30 cellular contexts compared by ENCODE assay signal in genomic region chr20:44724423-44725091, GRCh38. TPM values are rescaled to one million over a fixed set of nuclear protein-coding genes. Genes with fewer than 3 reads are reported as not detected.
"Had no signal": no experiment of that assay in that cellular context is flagged by ENCODE, and none has a peak within 500 bp of the region (broad histone marks: within the 10 kb centered on the region; RNA-seq: fewer than 3 reads in every experiment).

No MANE protein-coding gene starts in this region.

- H3K9me3 Mint-ChIP-seq: activated T-cell treated with anti-CD3 and anti-CD28 coated beads, Interleukin-2, amount 50 U/mL, for 72 hours; nephron; T-cell; T-helper 2 cell treated with Interferon-gamma antibody and Interleukin-4, amounts not matched to agents 5 μg/mL and 100 μg/mL, for 36 hours had no signal

- H3K27ac Mint-ChIP-seq: activated naive CD8-positive, alpha-beta T cell; activated T-cell treated with anti-CD3 and anti-CD28 coated beads, Interleukin-2, amount 50 U/mL, for 72 hours; nephron; progenitor cell of endocrine pancreas; T-cell; T-helper 2 cell treated with Interferon-gamma antibody and Interleukin-4, amounts not matched to agents 5 μg/mL and 100 μg/mL, for 36 hours had no signal

- H3K27me3 ChIP-seq: neutrophil, testis, uterus had no signal

- DNase-seq: activated CD4-positive, alpha-beta T cell treated with anti-CD3 and anti-CD28 coated beads for 4 hours; activated CD4-positive, alpha-beta T cell treated with anti-CD3 and anti-CD28 coated beads, Interleukin-2, amount 50 U/mL, for 4 hours; activated naive CD4-positive, alpha-beta T cell; activated T-cell treated with anti-CD3 and anti-CD28 coated beads for 4 hours; activated T-cell treated with anti-CD3 and anti-CD28 coated beads, Interleukin-2, amount 50 U/mL, for 72 hours; anterior cingulate cortex; effector memory CD4-positive, alpha-beta T cell; head of caudate nucleus; hypothalamus; left ventricle myocardium superior; mammary epithelial cell; stimulated activated CD4-positive, alpha-beta T cell treated with anti-CD3 and anti-CD28 coated beads, Interleukin-12 subunit alpha, Interleukin-12 subunit beta, amount 100 ng/mL, for 4 hours; stimulated activated CD4-positive, alpha-beta T cell treated with anti-CD3 and anti-CD28 coated beads, Interleukin-4, amount 100 ng/mL, for 1 hour; stimulated activated naive CD8-positive, alpha-beta T cell treated with anti-CD3 and anti-CD28 coated beads, Interleukin-15, Interleukin-2, amounts not matched to agents 100 U/mL and 50 U/mL, for 24 hours; T-cell; testis; trophoblast cell; uterus had no signal

- H3K4me3 ChIP-seq: skin epidermis, uterus had no signal

- H3K36me3 Mint-ChIP-seq: activated naive CD8-positive, alpha-beta T cell; T-cell had no signal

- H3K9me3 ChIP-seq: neutrophil, testis, uterus had no signal

- H3K27ac ChIP-seq: neutrophil, testis, uterus had no signal

- FAIRE-seq: bronchial epithelial cell, colon, islet of Langerhans had no signal

- H3K4me1 Mint-ChIP-seq: T-cell had no signal

- H3K4me3 Mint-ChIP-seq: activated naive CD8-positive, alpha-beta T cell; activated T-cell treated with anti-CD3 and anti-CD28 coated beads, Interleukin-2, amount 50 U/mL, for 72 hours; nephron; T-cell; T-helper 2 cell treated with Interferon-gamma antibody and Interleukin-4, amounts not matched to agents 5 μg/mL and 100 μg/mL, for 36 hours had no signal

- H3K36me3 ChIP-seq: neutrophil, uterus had no signal

- ATAC-seq: activated T-cell treated with anti-CD3 and anti-CD28 coated beads, Interleukin-2, amount 50 U/mL, for 72 hours; left ventricle myocardium superior; sciatic nerve; stimulated activated naive CD8-positive, alpha-beta T cell treated with anti-CD3 and anti-CD28 coated beads, Interleukin-15, Interleukin-2, amounts not matched to agents 100 U/mL and 50 U/mL, for 24 hours; T-cell had no signal

- H3K27me3 Mint-ChIP-seq: activated naive CD8-positive, alpha-beta T cell; T-cell had no signal

RNA-seq across cellular contexts. Expression of gene CCN5, which starts 9.4 kb away (rescaled TPM):
- total RNA-seq: activated T-cell treated with anti-CD3 and anti-CD28 coated beads, Interleukin-2, amount 50 U/mL, for 72 hours; bronchial epithelial cell; dermis microvascular lymphatic vessel endothelial cell; epithelial cell of proximal tubule; progenitor cell of endocrine pancreas had no signal
- polyA plus RNA-seq: mammary epithelial cell had no signal

RNA-seq across cellular contexts. Expression of gene KCNK15, which starts 21.1 kb away (rescaled TPM):
- total RNA-seq: dermis microvascular lymphatic vessel endothelial cell, epithelial cell of proximal tubule had no signal
